Comparison of ENCODE assay signal across 29 cellular contexts in the genomic region with DNA sequence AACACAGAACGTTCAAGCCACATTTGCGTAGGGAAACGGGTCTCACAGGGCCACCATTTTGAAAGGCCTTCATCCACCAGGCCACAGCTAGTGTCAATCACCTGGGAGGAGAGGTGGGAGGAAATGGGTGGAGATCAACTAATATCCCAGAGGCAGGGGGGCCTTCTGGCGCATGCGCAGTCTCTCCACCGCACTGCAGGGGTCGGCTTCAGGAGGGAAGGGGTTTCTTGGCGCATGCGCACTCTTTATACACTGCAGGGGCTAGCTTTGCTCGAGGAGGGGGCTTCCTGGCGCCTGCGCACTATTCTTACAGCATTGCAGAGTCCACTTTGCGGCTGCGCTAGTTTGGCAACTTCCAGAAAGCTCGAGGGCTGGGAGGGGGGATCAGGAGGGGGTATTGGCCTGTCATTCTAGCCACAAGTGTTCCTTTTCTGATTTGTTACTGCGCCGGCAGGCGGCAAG.
DNase-seq lines count a peak whose midpoint lies in the region; ATAC-seq, FAIRE-seq and TF ChIP-seq lines count a peak whose summit lies in the region.
"Had no signal": no experiment of that assay in that cellular context is flagged by ENCODE, and none has a peak within 500 bp of the region (broad histone marks: within the 10 kb centered on the region; RNA-seq: fewer than 3 reads in every experiment).

No MANE protein-coding gene starts in this region.

- H2BK12ac ChIP-seq in neuronal stem cell (ENCODE audit: low read length) = no peak overlapping the region

- no peak for TF ChIP-seq CTCF in K562 (IDR thresholded peaks at IDR 0.05 in 2 of 3, conservative IDR thresholded peaks at IDR 0.05 in 1 of 3; ENCODE audit: insufficient read depth in 2 of 3, low read depth in 1 of 3, low read length in 3 of 3)
- TF ChIP-seq CTCF in tibial nerve (IDR thresholded peaks at IDR 0.05) = no peak

- no peak overlapping the region for H4K91ac ChIP-seq in neuronal stem cell (ENCODE audit: low read depth, low read length, poor library complexity)

- H3K36me3 ChIP-seq in HUES48 (ENCODE audit: control insufficient read depth, insufficient read depth, low read length) (no peaks in the 10 kb centered on the region), K562 (ENCODE audit: control insufficient read depth, insufficient read depth, low read length) (no peaks in the 10 kb centered on the region), iPS-20b (ENCODE audit: insufficient read depth, low read depth, low read length) (no peaks in the 10 kb centered on the region), neuronal stem cell (replicated peaks in 1 of 2; ENCODE audit: control insufficient read depth in 2 of 2, insufficient read depth in 2 of 2, low read length in 2 of 2) (no peaks in the 10 kb centered on the region), tibial nerve (no peaks in the 10 kb centered on the region)
- H3K36me3 ChIP-seq in effector memory CD4-positive, alpha-beta T cell (ENCODE audit: control insufficient read depth, insufficient read depth, low read length) = no peaks in the 10 kb centered on the region
- H3K36me3 ChIP-seq: heart right ventricle, upper lobe of left lung had no signal

- H3K9me3 ChIP-seq in HUES48 (ENCODE audit: control insufficient read depth, insufficient read depth, low read length) (peaks cover 33% of the 10 kb centered on the region), K562 (replicated peaks; ENCODE audit: control insufficient read depth, insufficient read depth, low read depth, low read length) (no peaks in the 10 kb centered on the region), iPS-20b (ENCODE audit: insufficient read depth, low read depth, low read length) (peaks cover 42% of the 10 kb centered on the region), neuronal stem cell (replicated peaks in 1 of 2; ENCODE audit: control insufficient read depth in 2 of 2, insufficient read depth in 1 of 2, low read depth in 1 of 2, low read length in 2 of 2) (peaks cover 0 to 3% of the 10 kb centered on the region in 2 donors), tibial nerve (no peaks in the 10 kb centered on the region)
- no peaks in the 10 kb centered on the region for H3K9me3 ChIP-seq in effector memory CD4-positive, alpha-beta T cell (ENCODE audit: control insufficient read depth, low read length)
- H3K9me3 ChIP-seq: heart right ventricle, psoas muscle, upper lobe of left lung had no signal

- H3K23ac ChIP-seq in neuronal stem cell (ENCODE audit: low read depth, low read length, poor library complexity) = no peak overlapping the region

- CTCF ChIA-PET in K562 (lab: Yijun Ruan, JAX; ENCODE audit: low intra/inter-chr PET ratio) = no interaction called here

- H2BK15ac ChIP-seq in neuronal stem cell (ENCODE audit: low read length) = no peak overlapping the region

- H2BK120ac ChIP-seq in neuronal stem cell (ENCODE audit: low read depth, low read length) = no peak overlapping the region

- no peak overlapping the region for H3K14ac ChIP-seq in neuronal stem cell (ENCODE audit: low read length)

- H3K9ac ChIP-seq in HUES48 (ENCODE audit: low read depth, low read length) = no peak overlapping the region
- no peak overlapping the region for H3K9ac ChIP-seq in K562 (ENCODE audit: insufficient read depth in 1 of 2, low read depth in 2 of 2, low read length in 2 of 2)
- no peak overlapping the region for H3K9ac ChIP-seq in iPS-20b (ENCODE audit: low read depth, low read length)
- H3K9ac ChIP-seq in neuronal stem cell (ENCODE audit: low read depth, low read length, poor library complexity) = no peak overlapping the region

- in situ Hi-C loops in K562 (cut with MboI) = loop anchor here (10.0 kb wide), 1 partner anchor 216 kb away; a partner anchor contains a TSS

- ATAC-seq in K562 = no peak
- no peak for ATAC-seq in GM18867 (IDR thresholded peaks at IDR 0.05; ENCODE audit: unreplicated experiment)
- ATAC-seq: CD8-positive, alpha-beta T cell; heart right ventricle; SK-N-SH treated with all-trans-retinoic acid at 6 μM for 48 hours had no signal

- H2BK5ac ChIP-seq in neuronal stem cell (ENCODE audit: low read length) = peak overlapping the region; percentile 33

- BruUV-seq in K562 (replicated peaks; lab: Mats Ljungman, UMichigan) = no TSS peak

- no peak overlapping the region for H3K4ac ChIP-seq in neuronal stem cell (ENCODE audit: low read length)

- H2AK5ac ChIP-seq in neuronal stem cell (ENCODE audit: low read depth, low read length) = no peak overlapping the region

- no peak overlapping the region for H3K27ac ChIP-seq in HUES48 (ENCODE audit: low read depth, low read length)
- no peak overlapping the region for H3K27ac ChIP-seq in K562 (ENCODE audit: extremely low read depth, low read depth, low read length)
- no peak overlapping the region for H3K27ac ChIP-seq in iPS-20b (ENCODE audit: low read length)
- H3K27ac ChIP-seq in neuronal stem cell (replicated peaks; ENCODE audit: low read length) = no peak overlapping the region
- no peak overlapping the region for H3K27ac ChIP-seq in effector memory CD4-positive, alpha-beta T cell (ENCODE audit: insufficient read depth, low read length, poor library complexity, severe bottlenecking)
- no peak overlapping the region for H3K27ac ChIP-seq in tibial nerve
- H3K27ac ChIP-seq: heart right ventricle, upper lobe of left lung had no signal

- TF ChIP-seq POLR2A in K562 (conservative IDR thresholded peaks at IDR 0.05) = no peak
- TF ChIP-seq POLR2A in tibial nerve (IDR thresholded peaks at IDR 0.05) = no peak

- no peak for FAIRE-seq in K562 (lab: Jason Lieb, UNC)
- FAIRE-seq: endometrium, frontal cortex, GM12891, islet of Langerhans had no signal

- no peaks in the 10 kb centered on the region for H3K4me1 ChIP-seq in HUES48 (ENCODE audit: control insufficient read depth, insufficient read depth, low read length)
- H3K4me1 ChIP-seq in K562 (replicated peaks in 1 of 2; ENCODE audit: control insufficient read depth in 2 of 2, insufficient read depth in 2 of 2, low read length in 2 of 2) = no peaks in the 10 kb centered on the region
- no peaks in the 10 kb centered on the region for H3K4me1 ChIP-seq in iPS-20b (ENCODE audit: insufficient read depth, low read length)
- peaks cover 6 to 30% of the 10 kb centered on the region in 2 donors for H3K4me1 ChIP-seq in neuronal stem cell (ENCODE audit: control insufficient read depth in 2 of 2, insufficient read depth in 1 of 2, low read depth in 1 of 2, low read length in 2 of 2)
- H3K4me1 ChIP-seq in effector memory CD4-positive, alpha-beta T cell (ENCODE audit: control insufficient read depth, insufficient read depth, low read length, poor library complexity, severe bottlenecking) = no peaks in the 10 kb centered on the region
- H3K4me1 ChIP-seq in tibial nerve = no peaks in the 10 kb centered on the region
- H3K4me1 ChIP-seq: heart right ventricle, psoas muscle, upper lobe of left lung had no signal

- WGBS in K562 (ENCODE audit: insufficient coverage, low coverage, missing lambda C conversion rate) = 3% methylated on average over 13 of the region's 18 CpGs
- WGBS in neuronal stem cell (ENCODE audit: extremely low coverage in 2 of 2, insufficient read length in 2 of 2, insufficient replicate concordance in 1 of 2), 2 donors = no CpG with 5 or more reads among the region's 18 CpGs
- WGBS in tibial nerve, 2 donors = 62 to 70% methylated on average over 17 to 18 of the region's 18 CpGs

- no peaks in the 10 kb centered on the region for H3K9me1 ChIP-seq in K562 (ENCODE audit: control insufficient read depth, insufficient read depth, low read length)

- H3K4me3 ChIP-seq in HUES48 (ENCODE audit: low read depth, low read length) = 0 out of 2 replicates have a peak overlapping the region, but pooled peaks have one; percentile 37
- H3K4me3 ChIP-seq in K562 = no peak overlapping the region
- H3K4me3 ChIP-seq in iPS-20b (ENCODE audit: low read length) = peak overlapping the region; percentile 18; the same call in 1 of the 2 replicates
- no peak overlapping the region for H3K4me3 ChIP-seq in neuronal stem cell (ENCODE audit: low read length in 2 of 2)
- H3K4me3 ChIP-seq in effector memory CD4-positive, alpha-beta T cell (ENCODE audit: insufficient read depth, low read depth, low read length, poor library complexity, severe bottlenecking) = no peak overlapping the region
- no peak overlapping the region for H3K4me3 ChIP-seq in tibial nerve
- H3K4me3 ChIP-seq: heart right ventricle, psoas muscle, upper lobe of left lung had no signal

- no peak for TF ChIP-seq RAD21 in K562 (CRISPR knock-in tag; conservative IDR thresholded peaks at IDR 0.05 in 1 of 2, IDR thresholded peaks at IDR 0.05 in 1 of 2)

- H4K8ac ChIP-seq in neuronal stem cell (ENCODE audit: low read depth, low read length) = no peak overlapping the region

- H3K79me2 ChIP-seq in K562 (ENCODE audit: control insufficient read depth, insufficient read depth, low read length) = no peaks in the 10 kb centered on the region

- intact Hi-C loops in K562 (cut with micrococcal nuclease) = no loop called here

- H3K18ac ChIP-seq in neuronal stem cell (ENCODE audit: low read length) = no peak overlapping the region

- H4K20me1 ChIP-seq in K562 (replicated peaks; ENCODE audit: control insufficient read depth, insufficient read depth, low read length) = no peaks in the 10 kb centered on the region

- H2AFZ ChIP-seq in K562 (ENCODE audit: low read depth, low read length) = no peak overlapping the region
- H2AFZ ChIP-seq in neuronal stem cell (ENCODE audit: low read length) = peak overlapping the region; percentile 0

- TF ChIP-seq EP300 in K562 (IDR thresholded peaks at IDR 0.05; ENCODE audit: low read length) (no peak), tibial nerve (IDR thresholded peaks at IDR 0.05) (no peak)

- POLR2A ChIA-PET in K562 (lab: Yijun Ruan, JAX) = interaction anchor here (0.7 kb wide), 1 partner anchor 18 kb away, joined by 3 read pairs; no protein-coding TSS in a partner anchor

- H3K4me2 ChIP-seq in K562 (ENCODE audit: insufficient read depth, low read length) (no peak overlapping the region), neuronal stem cell (ENCODE audit: insufficient read depth, low read length, poor library complexity, severe bottlenecking) (no peak overlapping the region)

- H3K27me3 ChIP-seq in HUES48 (ENCODE audit: control insufficient read depth, insufficient read depth, low read length) = no peaks in the 10 kb centered on the region
- H3K27me3 ChIP-seq in K562 (ENCODE audit: control insufficient read depth in 2 of 2, insufficient read depth in 2 of 2, low read length in 2 of 2) = no peaks in the 10 kb centered on the region; a peak in 1 of 5 replicates
- no peaks in the 10 kb centered on the region for H3K27me3 ChIP-seq in iPS-20b (ENCODE audit: insufficient read depth, low read length)
- H3K27me3 ChIP-seq in neuronal stem cell (ENCODE audit: control insufficient read depth in 3 of 3, insufficient read depth in 3 of 3, low read depth in 1 of 3, low read length in 3 of 3) = no peaks in the 10 kb centered on the region
- H3K27me3 ChIP-seq in effector memory CD4-positive, alpha-beta T cell (replicated peaks; ENCODE audit: control insufficient read depth, insufficient read depth, low read length, poor library complexity, severe bottlenecking) = no peaks in the 10 kb centered on the region
- H3K27me3 ChIP-seq in tibial nerve = no peaks in the 10 kb centered on the region
- H3K27me3 ChIP-seq: upper lobe of left lung had no signal

- no peaks in the 10 kb centered on the region for H3K79me1 ChIP-seq in neuronal stem cell (ENCODE audit: low read depth, low read length)

- DNase-seq in K562 (ENCODE audit: extremely low read depth in 1 of 4, low spot score in 3 of 4) (peak in 2 of 4 experiments; percentile 11 to 14), neuronal stem cell (ENCODE audit: low spot score) (no peak), EL (no peak), tibial nerve (ENCODE audit: low spot score in 2 of 2) (no peak)
- DNase-seq in effector memory CD4-positive, alpha-beta T cell = no peak
- DNase-seq: ACHN; activated CD4-positive, alpha-beta T cell treated with anti-CD3 and anti-CD28 coated beads, Interleukin-2, amount 50 U/mL, for 4 hours; activated naive CD4-positive, alpha-beta T cell; CD8-positive, alpha-beta T cell; DMS 273 treated with DMSO at 0.1 percent for 48 hours; heart right ventricle; KBM-7; NCI-H1092; NCI-H1694 treated with DMSO at 0.1 percent for 48 hours; NCI-H2171; NCI-H524; occipital lobe; psoas muscle; stimulated activated CD4-positive, alpha-beta T cell treated with anti-CD3 and anti-CD28 coated beads, Interleukin-15, amount 100 ng/mL, for 24 hours; stimulated activated CD4-positive, alpha-beta T cell treated with anti-CD3 and anti-CD28 coated beads, Interleukin-4, amount 100 ng/mL, for 4 hours; upper lobe of left lung had no signal

Comparison
In these comparisons a context has a peak if more than half of its experiments do, and no peak if none do; other contexts are left out.
1. H3K4me3 ChIP-seq: peak in HUES48 (single experiment) and iPS-20b (single experiment); none in K562 (single experiment), neuronal stem cell (0 of 2), effector memory CD4-positive, alpha-beta T cell (single experiment) and tibial nerve (0 of 4).